In genomic region chr7:106571563-106571962, GRCh38 we compare ENCODE assay signal across 4 cellular contexts.
"Had no signal": no experiment of that assay in that cellular context is flagged by ENCODE, and none has a peak within 500 bp of the region (broad histone marks: within the 10 kb centered on the region; RNA-seq: fewer than 3 reads in every experiment).

No MANE protein-coding gene starts in this region.

- ATAC-seq: GM23338 had no signal

- H3K4me3 ChIP-seq: GM23338 had no signal

- H2AFZ ChIP-seq: GM23338 had no signal

- DNase-seq: H9, HCEC 1CT, KG1 had no signal

- H3K4me2 ChIP-seq: GM23338 had no signal
